In genomic region chr3:100606894-100607512, GRCh38 we compare ENCODE assay signal across 11 cellular contexts. TPM values are rescaled to one million over a fixed set of nuclear protein-coding genes. Genes with fewer than 3 reads are reported as not detected.
A peak's percentile ranks its signal among the peaks of the same experiment; 100 is the strongest.
DNase-seq lines count a peak whose midpoint lies in the region; ATAC-seq and TF ChIP-seq lines count a peak whose summit lies in the region.
"Had no signal": no experiment of that assay in that cellular context is flagged by ENCODE, and none has a peak within 500 bp of the region (broad histone marks: within the 10 kb centered on the region; RNA-seq: fewer than 3 reads in every experiment).

No MANE protein-coding gene starts in this region.

- no peak overlapping the region for H2BK12ac ChIP-seq in neuronal stem cell (ENCODE audit: low read length)

- no peaks in the 10 kb centered on the region for H3K27me3 ChIP-seq in Peyer's patch
- H3K27me3 ChIP-seq in neuronal stem cell (ENCODE audit: control insufficient read depth in 3 of 3, insufficient read depth in 3 of 3, low read depth in 1 of 3, low read length in 3 of 3), result no peaks in the 10 kb centered on the region

- no peaks in the 10 kb centered on the region for H3K79me1 ChIP-seq in neuronal stem cell (ENCODE audit: low read depth, low read length)

- no peak overlapping the region for H2AK5ac ChIP-seq in neuronal stem cell (ENCODE audit: low read depth, low read length)

- H3K36me3 ChIP-seq in Peyer's patch (no peaks in the 10 kb centered on the region), neuronal stem cell (replicated peaks in 1 of 2; ENCODE audit: control insufficient read depth in 2 of 2, insufficient read depth in 2 of 2, low read length in 2 of 2) (no peaks in the 10 kb centered on the region)

- H3K9me3 ChIP-seq in Peyer's patch, result no peaks in the 10 kb centered on the region
- H3K9me3 ChIP-seq in neuronal stem cell (replicated peaks in 1 of 2; ENCODE audit: control insufficient read depth in 2 of 2, insufficient read depth in 1 of 2, low read depth in 1 of 2, low read length in 2 of 2), result no peaks in the 10 kb centered on the region

- DNase-seq in astrocyte of the cerebellum (ENCODE audit: low read depth) (no peak), A172 (ENCODE audit: low spot score) (no peak), NCI-H187 (lab: John Stamatoyannopoulos, UW) (no peak), Peyer's patch (no peak), neuronal stem cell (ENCODE audit: low spot score) (no peak)
- DNase-seq: activated CD4-positive, alpha-beta T cell treated with anti-CD3 and anti-CD28 coated beads for 1 hour; activated naive CD8-positive, alpha-beta T cell treated with anti-CD3 and anti-CD28 coated beads, Interleukin-2, amount 10 ng/mL, durations not matched to agents 7 days and 5 days had no signal

- H4K8ac ChIP-seq in neuronal stem cell (ENCODE audit: low read depth, low read length), result no peak overlapping the region

- H3K27ac ChIP-seq in Peyer's patch (no peak overlapping the region), neuronal stem cell (replicated peaks; ENCODE audit: low read length) (no peak overlapping the region)

- no peak overlapping the region for H3K9ac ChIP-seq in neuronal stem cell (ENCODE audit: low read depth, low read length, poor library complexity)

- no peak overlapping the region for H2AFZ ChIP-seq in neuronal stem cell (ENCODE audit: low read length)

- H3K4ac ChIP-seq in neuronal stem cell (ENCODE audit: low read length), result no peak overlapping the region

- no peak overlapping the region for H3K23ac ChIP-seq in neuronal stem cell (ENCODE audit: low read depth, low read length, poor library complexity)

- H3K14ac ChIP-seq in neuronal stem cell (ENCODE audit: low read length), result no peak overlapping the region

- peak; percentile 5 for TF ChIP-seq CTCF in astrocyte of the cerebellum (IDR thresholded peaks at IDR 0.05; ENCODE audit: low read depth, low read length, missing control alignments)
- no peak for TF ChIP-seq CTCF in Peyer's patch (IDR thresholded peaks at IDR 0.05)

- no peak overlapping the region for H3K4me2 ChIP-seq in neuronal stem cell (ENCODE audit: insufficient read depth, low read length, poor library complexity, severe bottlenecking)

- no peak overlapping the region for H2BK120ac ChIP-seq in neuronal stem cell (ENCODE audit: low read depth, low read length)

- H3K4me3 ChIP-seq in astrocyte of the cerebellum (ENCODE audit: low read depth, low read length) (no peak overlapping the region), Peyer's patch (no peak overlapping the region), neuronal stem cell (ENCODE audit: low read length in 2 of 2) (no peak overlapping the region)

- H2BK15ac ChIP-seq in neuronal stem cell (ENCODE audit: low read length), result no peak overlapping the region

- in situ Hi-C loops in astrocyte of the cerebellum (cut with HindIII; ENCODE audit: low sequenced_read_pairs), result no loop called here

- peak; percentile 83 for ATAC-seq in GM18511 (IDR thresholded peaks at IDR 0.05; ENCODE audit: unreplicated experiment)
- ATAC-seq in GM21447 (IDR thresholded peaks at IDR 0.05; ENCODE audit: unreplicated experiment), result peak; percentile 81
- ATAC-seq in HG03095 (IDR thresholded peaks at IDR 0.05; ENCODE audit: unreplicated experiment), result peak; percentile 62

- no peak overlapping the region for H2BK5ac ChIP-seq in neuronal stem cell (ENCODE audit: low read length)

- no peak for TF ChIP-seq POLR2A in Peyer's patch (IDR thresholded peaks at IDR 0.05)

- H3K18ac ChIP-seq in neuronal stem cell (ENCODE audit: low read length), result no peak overlapping the region

- peaks cover 0 to 21% (median 0%) of the 10 kb centered on the region in 4 donors for H3K4me1 ChIP-seq in Peyer's patch
- H3K4me1 ChIP-seq in neuronal stem cell (ENCODE audit: control insufficient read depth in 2 of 2, insufficient read depth in 1 of 2, low read depth in 1 of 2, low read length in 2 of 2), result peaks cover 0 to 14% of the 10 kb centered on the region in 2 donors

- no peak overlapping the region for H4K91ac ChIP-seq in neuronal stem cell (ENCODE audit: low read depth, low read length, poor library complexity)

RNA-seq across cellular contexts. Expression of gene ADGRG7, which starts 2.4 kb away (rescaled TPM):
- not detected in 2 replicates for total RNA-seq in A172 (2014; rRNA removed; shearing (Covaris generic))
- total RNA-seq in Peyer's patch, result 100 to 1,000 TPM in 2 of 4 donors, 10 to 100 TPM in 1, 1 to 10 TPM in 1; 5.8 to 124 (median 83.1) TPM
- not detected for polyA plus RNA-seq in neuronal stem cell (2013, experiment 1 of 2)
- polyA plus RNA-seq in neuronal stem cell (2013, experiment 2 of 2), result not detected
- total RNA-seq: activated naive CD8-positive, alpha-beta T cell treated with anti-CD3 and anti-CD28 coated beads, Interleukin-2, amount 10 ng/mL, durations not matched to agents 7 days and 5 days; posterior vena cava had no signal
